Comparison of ENCODE assay signal across 6 cellular contexts in the genomic region with DNA sequence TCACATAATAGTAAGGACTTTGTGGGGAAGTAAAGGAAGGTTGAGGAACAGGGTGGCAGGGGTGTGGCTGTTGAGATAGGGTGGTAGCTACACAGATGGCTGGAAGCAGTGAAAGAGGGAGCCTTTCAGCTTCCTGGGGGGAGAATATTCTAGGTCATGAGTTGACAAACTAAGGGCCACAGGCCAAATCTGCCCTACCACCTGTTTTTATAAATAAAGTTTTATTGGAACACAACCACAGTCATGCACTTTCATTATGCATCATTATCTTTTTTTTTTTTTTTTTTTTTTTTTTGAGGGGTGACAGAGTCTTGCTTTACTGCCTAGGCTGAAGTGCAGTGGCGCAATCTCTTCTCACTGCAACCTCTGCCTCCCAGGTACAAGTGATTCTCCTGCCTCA.
"Had no signal": no experiment of that assay in that cellular context is flagged by ENCODE, and none has a peak within 500 bp of the region (broad histone marks: within the 10 kb centered on the region; RNA-seq: fewer than 3 reads in every experiment).

No MANE protein-coding gene starts in this region.

- H3K27ac ChIP-seq: HL-60, KMS-11 had no signal

- H3K4me2 ChIP-seq: KMS-11 had no signal

- H3K4me3 Mint-ChIP-seq: IgD-negative memory B cell had no signal

- DNase-seq: IMR-90, KBM-7, KG1 had no signal

- H3K27ac Mint-ChIP-seq: IgD-negative memory B cell had no signal

- H3K9ac ChIP-seq: KMS-11 had no signal

- H3K36me3 Mint-ChIP-seq: IgD-negative memory B cell had no signal
